Comparison of ENCODE assay signal across 1 cellular context in genomic region chr22:45597460-45598192, GRCh38.
TF ChIP-seq lines count a peak whose summit lies in the region.

No MANE protein-coding gene starts in this region.

TF ChIP-seq in HepG2, 621 proteins besides CTCF, POLR2A, EP300 and RAD21 (continued from another document and continues in another):
- 0 out of 2 replicates have a peak, but pooled peaks have one; percentile 46 for TF ChIP-seq ZNF276 (CRISPR knock-in tag; IDR thresholded peaks at IDR 0.05; ENCODE audit: low read depth)
- peak; percentile 76 for TF ChIP-seq SALL1 (CRISPR knock-in tag; IDR thresholded peaks at IDR 0.05)
- no peak for TF ChIP-seq ZNF274 (CRISPR knock-in tag; IDR thresholded peaks at IDR 0.05)
- TF ChIP-seq MXI1 (IDR thresholded peaks at IDR 0.05; ENCODE audit: borderline replicate concordance, low read depth, low read length), result no peak
- no peak for TF ChIP-seq BCL3 (CRISPR knock-in tag; IDR thresholded peaks at IDR 0.05)
- no peak for TF ChIP-seq ZBTB34 (CRISPR knock-in tag; IDR thresholded peaks at IDR 0.05)
- TF ChIP-seq ZNF740 (CRISPR knock-in tag; IDR thresholded peaks at IDR 0.05), result no peak
- TF ChIP-seq ZNF841 (CRISPR knock-in tag; IDR thresholded peaks at IDR 0.05; ENCODE audit: borderline replicate concordance), result no peak
- TF ChIP-seq ZNF619 (CRISPR knock-in tag; IDR thresholded peaks at IDR 0.05), result no peak; the same call in 1 of the 2 replicates
- TF ChIP-seq KAT8 (CRISPR knock-in tag; IDR thresholded peaks at IDR 0.05), result 0 out of 2 replicates have a peak, but pooled peaks have one; percentile 38
- no peak for TF ChIP-seq CSRNP1 (CRISPR knock-in tag; IDR thresholded peaks at IDR 0.05)
- no peak; the same call in 1 of the 2 replicates for TF ChIP-seq SAFB2 (CRISPR knock-in tag; IDR thresholded peaks at IDR 0.05; ENCODE audit: borderline replicate concordance, low read depth)
- TF ChIP-seq RFX3 (CRISPR knock-in tag; IDR thresholded peaks at IDR 0.05), result no peak
- TF ChIP-seq ARNTL (CRISPR knock-in tag; IDR thresholded peaks at IDR 0.05), result peak; percentile 43; the same call in 1 of the 2 replicates
- TF ChIP-seq ZMYM2 (CRISPR knock-in tag; IDR thresholded peaks at IDR 0.05), result no peak
- TF ChIP-seq SCMH1 (CRISPR knock-in tag; IDR thresholded peaks at IDR 0.05; ENCODE audit: borderline replicate concordance), result no peak
- no peak for TF ChIP-seq MAFG (CRISPR knock-in tag; IDR thresholded peaks at IDR 0.05)
- TF ChIP-seq MED13 (CRISPR knock-in tag; IDR thresholded peaks at IDR 0.05), result no peak
- TF ChIP-seq CEBPZ (IDR thresholded peaks at IDR 0.05; ENCODE audit: low read length), result no peak
- TF ChIP-seq ETV6 (CRISPR knock-in tag; conservative IDR thresholded peaks at IDR 0.05), result no peak
- TF ChIP-seq LBX2 (CRISPR knock-in tag; IDR thresholded peaks at IDR 0.05; ENCODE audit: borderline replicate concordance), result no peak
- TF ChIP-seq STAT5B (CRISPR knock-in tag; IDR thresholded peaks at IDR 0.05), result no peak
- TF ChIP-seq TBL1XR1 (IDR thresholded peaks at IDR 0.05; ENCODE audit: borderline replicate concordance, low read length, partially characterized antibody), result no peak
- no peak for TF ChIP-seq ZNF333 (CRISPR knock-in tag; IDR thresholded peaks at IDR 0.05; ENCODE audit: borderline replicate concordance)
- TF ChIP-seq FIP1L1 (IDR thresholded peaks at IDR 0.05; ENCODE audit: borderline replicate concordance, insufficient read depth, low read depth, low read length), result no peak
- TF ChIP-seq RXRA (CRISPR knock-in tag; IDR thresholded peaks at IDR 0.05), result peak; percentile 60
- TF ChIP-seq BATF2 (CRISPR knock-in tag; IDR thresholded peaks at IDR 0.05), result no peak
- TF ChIP-seq MZF1 (CRISPR knock-in tag; IDR thresholded peaks at IDR 0.05; ENCODE audit: borderline replicate concordance), result no peak
- no peak for TF ChIP-seq CCDC6 (CRISPR knock-in tag; IDR thresholded peaks at IDR 0.05)
- no peak for TF ChIP-seq ZNF451 (CRISPR knock-in tag; IDR thresholded peaks at IDR 0.05)
- TF ChIP-seq ZNF513 (CRISPR knock-in tag; conservative IDR thresholded peaks at IDR 0.05), result no peak
- TF ChIP-seq UBTF (CRISPR knock-in tag; IDR thresholded peaks at IDR 0.05), result no peak; the same call in 1 of the 2 replicates
- TF ChIP-seq ZNF30 (CRISPR knock-in tag; IDR thresholded peaks at IDR 0.05), result no peak
- TF ChIP-seq THRA (CRISPR knock-in tag; IDR thresholded peaks at IDR 0.05; ENCODE audit: borderline replicate concordance), result peak; percentile 24; the same call in 1 of the 2 replicates
- TF ChIP-seq ZNF557 (CRISPR knock-in tag; IDR thresholded peaks at IDR 0.05), result no peak
- peak; percentile 74; the same call in 1 of the 2 replicates for TF ChIP-seq ZBTB10 (CRISPR knock-in tag; IDR thresholded peaks at IDR 0.05; ENCODE audit: borderline replicate concordance)
- TF ChIP-seq ZBTB7B (CRISPR knock-in tag; IDR thresholded peaks at IDR 0.05), result no peak
- TF ChIP-seq ZNF777 (CRISPR knock-in tag; IDR thresholded peaks at IDR 0.05), result 0 out of 2 replicates have a peak, but pooled peaks have one; percentile 34
- TF ChIP-seq HNRNPUL1 (IDR thresholded peaks at IDR 0.05; ENCODE audit: low read depth, low read length), result no peak
- no peak for TF ChIP-seq SETDB1 (CRISPR knock-in tag; IDR thresholded peaks at IDR 0.05; ENCODE audit: borderline replicate concordance)
- TF ChIP-seq YY1 (IDR thresholded peaks at IDR 0.05; ENCODE audit: insufficient read depth, insufficient replicate concordance, low read depth, low read length), result no peak
- TF ChIP-seq ZNF572 (CRISPR knock-in tag; IDR thresholded peaks at IDR 0.05), result no peak
- TF ChIP-seq TEAD2 (CRISPR knock-in tag; IDR thresholded peaks at IDR 0.05), result no peak
- no peak; the same call in 1 of the 2 replicates for TF ChIP-seq ZNF550 (CRISPR knock-in tag; IDR thresholded peaks at IDR 0.05; ENCODE audit: borderline replicate concordance)
- no peak for TF ChIP-seq WIZ (CRISPR knock-in tag; IDR thresholded peaks at IDR 0.05)
